Comparison of ENCODE assay signal across 8 cellular contexts in genomic region chr13:44917589-44918322, GRCh38.
DNase-seq lines count a peak whose midpoint lies in the region; ATAC-seq and TF ChIP-seq lines count a peak whose summit lies in the region.

No MANE protein-coding gene starts in this region.

- H3K4me3 ChIP-seq in AG09309 (ENCODE audit: control insufficient read depth, low read depth, low read length), result peak overlapping the region; percentile 58

- DNase-seq in AG09309 (ENCODE audit: low read depth) (peak; percentile 87), NCI-H446 (lab: John Stamatoyannopoulos, UW) (peak; percentile 98), cerebellar nuclear complex (lab: John Stamatoyannopoulos, UW) (peak; percentile 23 to 91), islet precursor cell (peak; percentile 97)
- DNase-seq in stimulated activated CD4-positive, alpha-beta T cell treated with anti-CD3 and anti-CD28 coated beads, Interleukin-12 subunit alpha, Interleukin-12 subunit beta, amount 100 ng/mL, for 24 hours (ENCODE audit: low read depth in 2 of 2), result peak; percentile 94 to 99

- TF ChIP-seq POLR2A in GM18951 (IDR thresholded peaks at IDR 0.05; ENCODE audit: extremely low read depth, insufficient read depth, insufficient read length), result peak; percentile 24

- peak; percentile 79 for ATAC-seq in HG03196 (IDR thresholded peaks at IDR 0.05; ENCODE audit: unreplicated experiment)
- peak; percentile 86 to 88 for ATAC-seq in activated CD4-positive, CD25-positive, alpha-beta regulatory T cell treated with anti-CD3 and anti-CD28 coated beads, Interleukin-2, amount 50 U/mL, for 24 hours

- peak; percentile 43 for TF ChIP-seq CTCF in AG09309 (IDR thresholded peaks at IDR 0.05; ENCODE audit: control insufficient read depth, insufficient read depth, low read depth, low read length, missing control alignments)

- in situ Hi-C loops in GM18951 (cut with MboI; ENCODE audit: low sequenced_read_pairs, unreplicated experiment), result no loop called here

Comparison
In these comparisons a context has a peak if more than half of its experiments do, and no peak if none do; other contexts are left out.
1. Peak in every context shown above with its lines: DNase-seq, ATAC-seq and H3K4me3 ChIP-seq.